ENCODE assay signal across 12 cellular contexts in the genomic region with DNA sequence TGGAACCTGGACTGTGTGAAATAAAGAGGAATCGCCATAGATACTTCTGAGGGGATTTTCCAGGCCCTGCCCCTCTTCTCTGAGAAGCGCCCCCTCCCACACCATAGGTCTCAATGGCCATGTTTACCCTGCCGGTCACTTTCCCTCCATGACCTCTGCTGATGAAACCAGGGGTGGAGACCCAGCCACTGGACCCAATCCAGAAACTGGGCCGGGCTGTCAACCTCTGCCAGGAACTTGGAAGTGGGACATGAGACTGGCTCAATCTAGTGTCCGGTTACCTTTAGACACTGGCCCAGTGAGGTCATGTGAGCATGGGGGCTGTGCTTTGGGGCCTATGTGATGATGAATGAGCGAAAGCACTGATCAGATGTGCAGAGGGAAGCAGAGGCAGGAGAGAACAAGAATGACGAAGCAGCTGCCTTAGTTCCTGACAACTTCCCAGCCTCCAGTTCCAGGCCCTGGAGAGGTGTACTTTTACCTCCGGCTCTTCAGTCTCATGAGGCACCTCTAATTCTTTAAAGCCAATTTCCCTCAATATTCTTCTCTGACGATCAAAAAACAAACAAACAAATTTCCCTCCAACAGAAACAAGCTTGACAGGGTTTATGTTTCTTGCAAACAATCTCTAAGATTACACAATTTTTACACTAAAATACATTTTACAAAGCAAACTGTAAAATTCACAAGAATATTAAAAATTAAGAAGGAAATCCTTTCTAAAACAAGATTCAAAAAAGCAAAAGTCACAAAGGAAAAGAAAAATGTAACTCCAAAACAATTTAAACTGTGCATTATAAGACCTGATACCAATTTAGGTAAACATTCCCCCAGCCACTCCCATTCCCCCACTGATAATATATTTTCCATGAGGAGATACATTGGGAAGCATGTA. TPM values are rescaled to one million over a fixed set of nuclear protein-coding genes. Genes with fewer than 3 reads are reported as not detected.
A peak's percentile ranks its signal among the peaks of the same experiment; 100 is the strongest.
DNase-seq lines count a peak whose midpoint lies in the region; ATAC-seq and TF ChIP-seq lines count a peak whose summit lies in the region.
"Had no signal": no experiment of that assay in that cellular context is flagged by ENCODE, and none has a peak within 500 bp of the region (broad histone marks: within the 10 kb centered on the region; RNA-seq: fewer than 3 reads in every experiment).

No MANE protein-coding gene starts in this region.

- peak overlapping the region; percentile 97 for H3K27ac ChIP-seq in left ventricle myocardium inferior (replicated peaks)
- H3K27ac ChIP-seq: KMS-11 had no signal

- ATAC-seq in WTC11, result no peak
- ATAC-seq in HG03139 (IDR thresholded peaks at IDR 0.05; ENCODE audit: unreplicated experiment), result no peak
- ATAC-seq in activated T-cell treated with anti-CD3 and anti-CD28 coated beads, Interleukin-2, amount 50 U/mL, for 72 hours (replicated peaks in 1 of 2), result no peak

- no peaks in the 10 kb centered on the region for H3K27me3 ChIP-seq in left ventricle myocardium inferior (ENCODE audit: low read depth)

- DNase-seq in EL (peak; percentile 29), WTC11 (ENCODE audit: low spot score) (no peak), left ventricle myocardium inferior (peak; percentile 87), putamen (ENCODE audit: low spot score) (peak; percentile 7), epidermal melanocyte (ENCODE audit: insufficient read length, low spot score) (no peak), NCI-H82 treated with DMSO at 0.1 percent for 48 hours (lab: John Stamatoyannopoulos, UW; ENCODE audit: unreplicated experiment) (no peak)
- no peak for DNase-seq in activated T-cell treated with anti-CD3 and anti-CD28 coated beads, Interleukin-2, amount 50 U/mL, for 72 hours
- DNase-seq: GDM1, T1000 had no signal

- CTCF ChIA-PET in WTC11 (lab: Charles Lee), result interaction anchor here (1.0 to 1.3 kb wide), 2 partner anchors 18 to 61 kb away, joined by 3 to 4 read pairs; no protein-coding TSS in a partner anchor

- peaks cover 46% of the 10 kb centered on the region for H3K4me1 Mint-ChIP-seq in WTC11
- H3K4me1 Mint-ChIP-seq in activated T-cell treated with anti-CD3 and anti-CD28 coated beads, Interleukin-2, amount 50 U/mL, for 72 hours (ENCODE audit: low read depth), result peaks cover 17% of the 10 kb centered on the region

- peaks cover 87% of the 10 kb centered on the region for H3K4me1 ChIP-seq in left ventricle myocardium inferior

- H3K4me3 Mint-ChIP-seq in WTC11, result no peak overlapping the region
- H3K4me3 Mint-ChIP-seq in activated T-cell treated with anti-CD3 and anti-CD28 coated beads, Interleukin-2, amount 50 U/mL, for 72 hours, result no peak overlapping the region

- H3K27ac Mint-ChIP-seq in WTC11, result no peak overlapping the region
- H3K27ac Mint-ChIP-seq in activated T-cell treated with anti-CD3 and anti-CD28 coated beads, Interleukin-2, amount 50 U/mL, for 72 hours, result no peak overlapping the region

- H3K4me3 ChIP-seq in left ventricle myocardium inferior, result no peak overlapping the region

- POLR2A ChIA-PET in WTC11 (lab: Charles Lee), result no interaction called here

- H3K9me3 ChIP-seq in left ventricle myocardium inferior (replicated peaks), result no peaks in the 10 kb centered on the region

- no peaks in the 10 kb centered on the region for H3K9me3 Mint-ChIP-seq in WTC11
- H3K9me3 Mint-ChIP-seq in activated T-cell treated with anti-CD3 and anti-CD28 coated beads, Interleukin-2, amount 50 U/mL, for 72 hours, result no peaks in the 10 kb centered on the region

- no peaks in the 10 kb centered on the region for H3K36me3 Mint-ChIP-seq in WTC11
- peaks cover 0 to 3% of the 10 kb centered on the region in 2 donors for H3K36me3 Mint-ChIP-seq in activated T-cell treated with anti-CD3 and anti-CD28 coated beads, Interleukin-2, amount 50 U/mL, for 72 hours (ENCODE audit: insufficient read depth in 2 of 2)

- H3K27me3 Mint-ChIP-seq in WTC11 (ENCODE audit: low read depth), result no peaks in the 10 kb centered on the region
- H3K27me3 Mint-ChIP-seq in activated T-cell treated with anti-CD3 and anti-CD28 coated beads, Interleukin-2, amount 50 U/mL, for 72 hours (ENCODE audit: low read depth), result peaks cover 26% of the 10 kb centered on the region

- H3K36me3 ChIP-seq in left ventricle myocardium inferior, result no peaks in the 10 kb centered on the region

- TF ChIP-seq CTCF in WTC11 (IDR thresholded peaks at IDR 0.05), result no peak
- no peak for TF ChIP-seq CTCF in left ventricle myocardium inferior (IDR thresholded peaks at IDR 0.05; ENCODE audit: borderline replicate concordance)

- intact Hi-C loops in left ventricle myocardium inferior (cut with micrococcal nuclease), result no loop called here

TF ChIP-seq in WTC11, 78 proteins besides CTCF, POLR2A, EP300 and RAD21:
- TF ChIP-seq KAT7 (CRISPR knock-in tag; IDR thresholded peaks at IDR 0.05; ENCODE audit: borderline replicate concordance), result no peak
- no peak for TF ChIP-seq ZNF263 (CRISPR knock-in tag; IDR thresholded peaks at IDR 0.05; ENCODE audit: low read depth)
- TF ChIP-seq GABPB1 (CRISPR knock-in tag; IDR thresholded peaks at IDR 0.05), result peak; percentile 99
- TF ChIP-seq, protein P1, sequence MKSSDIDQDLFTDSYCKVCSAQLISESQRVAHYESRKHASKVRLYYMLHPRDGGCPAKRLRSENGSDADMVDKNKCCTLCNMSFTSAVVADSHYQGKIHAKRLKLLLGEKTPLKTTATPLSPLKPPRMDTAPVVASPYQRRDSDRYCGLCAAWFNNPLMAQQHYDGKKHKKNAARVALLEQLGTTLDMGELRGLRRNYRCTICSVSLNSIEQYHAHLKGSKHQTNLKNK (CRISPR knock-in tag; IDR thresholded peaks at IDR 0.05), result no peak
- no peak for TF ChIP-seq OVOL2 (CRISPR knock-in tag; IDR thresholded peaks at IDR 0.05; ENCODE audit: borderline replicate concordance)
- no peak for TF ChIP-seq EMX1 (CRISPR knock-in tag; IDR thresholded peaks at IDR 0.05)
- TF ChIP-seq, protein P2, sequence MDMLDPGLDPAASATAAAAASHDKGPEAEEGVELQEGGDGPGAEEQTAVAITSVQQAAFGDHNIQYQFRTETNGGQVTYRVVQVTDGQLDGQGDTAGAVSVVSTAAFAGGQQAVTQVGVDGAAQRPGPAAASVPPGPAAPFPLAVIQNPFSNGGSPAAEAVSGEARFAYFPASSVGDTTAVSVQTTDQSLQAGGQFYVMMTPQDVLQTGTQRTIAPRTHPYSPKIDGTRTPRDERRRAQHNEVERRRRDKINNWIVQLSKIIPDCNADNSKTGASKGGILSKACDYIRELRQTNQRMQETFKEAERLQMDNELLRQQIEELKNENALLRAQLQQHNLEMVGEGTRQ (CRISPR knock-in tag; IDR thresholded peaks at IDR 0.05), result no peak
- TF ChIP-seq ETV6 (CRISPR knock-in tag; IDR thresholded peaks at IDR 0.05), result no peak
TF ChIP-seq in WTC11: peak in this region for 1.

RNA-seq across cellular contexts. Expression of gene ASAP3, which starts 4.8 kb away (rescaled TPM):
- total RNA-seq in WTC11 (2021), result 64.5 to 71.2 TPM (median 70.3 TPM) in 3 replicates
- total RNA-seq in left ventricle myocardium inferior, result 44.4 TPM
- 1 to 10 TPM in 1 of 2 donors, under 1 TPM in 1; 0.51 to 1.0 TPM for total RNA-seq in activated T-cell treated with anti-CD3 and anti-CD28 coated beads, Interleukin-2, amount 50 U/mL, for 72 hours

RNA-seq across cellular contexts. Expression of gene E2F2, which starts 51.9 kb away (rescaled TPM):
- total RNA-seq in WTC11 (2021) (4.9 to 5.6 TPM (median 5.4 TPM) in 3 replicates), left ventricle myocardium inferior (0.16 TPM)
- total RNA-seq in activated T-cell treated with anti-CD3 and anti-CD28 coated beads, Interleukin-2, amount 50 U/mL, for 72 hours, result 10 to 100 TPM; 19.9 to 24.7 TPM

RNA-seq across cellular contexts. Expression of gene TCEA3, which starts 54.6 kb away (rescaled TPM):
- total RNA-seq in WTC11 (2021) (0.37 to 0.89 TPM (median 0.73 TPM) in 3 replicates), left ventricle myocardium inferior (78.6 TPM)
- 1 to 10 TPM; 4.7 to 6.1 TPM for total RNA-seq in activated T-cell treated with anti-CD3 and anti-CD28 coated beads, Interleukin-2, amount 50 U/mL, for 72 hours
- total RNA-seq: H1 had no signal

Comparison
In these comparisons a context has a peak if more than half of its experiments do, and no peak if none do; other contexts are left out.
1. DNase-seq: peak in EL (single experiment), left ventricle myocardium inferior (single experiment) and putamen (single experiment); none in WTC11 (single experiment), epidermal melanocyte (single experiment), activated T-cell treated with anti-CD3 and anti-CD28 coated beads, Interleukin-2, amount 50 U/mL, for 72 hours (0 of 2) and NCI-H82 treated with DMSO at 0.1 percent for 48 hours (single experiment).
2. RNA of gene ASAP3, which starts 4.8 kb away (total RNA-seq): 64.5 to 71.2 TPM in WTC11 and 44.4 TPM in left ventricle myocardium inferior (single experiment); 0.51 to 1.0 TPM in activated T-cell treated with anti-CD3 and anti-CD28 coated beads, Interleukin-2, amount 50 U/mL, for 72 hours; every median in the first group is over 10 times any median in the second.
3. RNA of gene TCEA3, which starts 54.6 kb away (total RNA-seq): 78.6 TPM in left ventricle myocardium inferior (single experiment); 4.7 to 6.1 TPM in activated T-cell treated with anti-CD3 and anti-CD28 coated beads, Interleukin-2, amount 50 U/mL, for 72 hours and 0.37 to 0.89 TPM in WTC11; every median in the first group is over 10 times any median in the second.